ENCODE assay signal across 8 cellular contexts in genomic region chr1:117754061-117754969, GRCh38.
DNase-seq lines count a peak whose midpoint lies in the region; ATAC-seq and TF ChIP-seq lines count a peak whose summit lies in the region.

No MANE protein-coding gene starts in this region.

- no peaks in the 10 kb centered on the region for H3K36me3 Mint-ChIP-seq in GM23338 (ENCODE audit: low read depth)

- H3K9me2 ChIP-seq in GM23338 (ENCODE audit: insufficient read depth), result no peaks in the 10 kb centered on the region; the same call in 1 of the 2 replicates

- no peaks in the 10 kb centered on the region for H3K9me3 Mint-ChIP-seq in GM23338

- peaks cover 11% of the 10 kb centered on the region for H3K27me3 Mint-ChIP-seq in GM23338 (ENCODE audit: insufficient read depth, low read depth, poor library complexity)

- H3K36me3 ChIP-seq in GM23338 (ENCODE audit: insufficient read depth) (no peaks in the 10 kb centered on the region), muscle layer of duodenum (ENCODE audit: control insufficient read depth in 1 of 2, insufficient read depth in 2 of 2, low read length in 2 of 2) (no peaks in the 10 kb centered on the region), suprapubic skin (no peaks in the 10 kb centered on the region)

- H3K9me3 ChIP-seq in muscle layer of duodenum (ENCODE audit: control insufficient read depth in 1 of 2, low read length in 2 of 2) (no peaks in the 10 kb centered on the region), suprapubic skin (no peaks in the 10 kb centered on the region)

- peaks cover 23% of the 10 kb centered on the region for H3K4me1 Mint-ChIP-seq in GM23338

- H3K27ac ChIP-seq in GM23338 (ENCODE audit: low read depth) (no peak overlapping the region), muscle layer of duodenum (ENCODE audit: low read length) (no peak overlapping the region), suprapubic skin (no peak overlapping the region)

- 20% methylated on average over 9 of the region's 9 CpGs for WGBS in suprapubic skin

- H3K4me3 ChIP-seq in GM23338, result no peak overlapping the region
- peak overlapping the region; percentile 38 to 43 for H3K4me3 ChIP-seq in muscle layer of duodenum (ENCODE audit: low read depth in 1 of 2, low read length in 2 of 2)
- no peak overlapping the region for H3K4me3 ChIP-seq in suprapubic skin

- H3K4me2 ChIP-seq in GM23338, result no peak overlapping the region

- DNase-seq in AML-193 (lab: John Stamatoyannopoulos, UW) (peak; percentile 14 to 33), GM23338 (ENCODE audit: low spot score) (peak; percentile 93), NCI-H510A treated with DMSO at 0.1 percent for 48 hours (lab: John Stamatoyannopoulos, UW) (peak; percentile 55), suprapubic skin (ENCODE audit: low spot score in 2 of 2) (no peak)
- peak; percentile 37 to 49 for DNase-seq in activated CD4-positive, alpha-beta T cell treated with anti-CD3 and anti-CD28 coated beads, Interleukin-2, amount 50 U/mL, for 48 hours

- TF ChIP-seq EP300 in suprapubic skin (IDR thresholded peaks at IDR 0.05), result no peak

- H3K27me3 ChIP-seq in GM23338 (ENCODE audit: insufficient read depth), result no peaks in the 10 kb centered on the region
- H3K27me3 ChIP-seq in muscle layer of duodenum (ENCODE audit: low read depth, low read length), result no peaks in the 10 kb centered on the region
- peaks cover 7% of the 10 kb centered on the region for H3K27me3 ChIP-seq in suprapubic skin

- H3K4me1 ChIP-seq in GM23338 (ENCODE audit: insufficient read depth) (peaks cover 14% of the 10 kb centered on the region), muscle layer of duodenum (ENCODE audit: control insufficient read depth in 1 of 2, insufficient read depth in 2 of 2, low read length in 2 of 2) (peaks cover 0 to 7% of the 10 kb centered on the region in 2 donors), suprapubic skin (peaks cover 23% of the 10 kb centered on the region)

- H2AFZ ChIP-seq in GM23338, result peak overlapping the region; percentile 23; the same call in 1 of the 2 replicates

- TF ChIP-seq CTCF in GM23338 (conservative IDR thresholded peaks at IDR 0.05; ENCODE audit: low read depth in 2 of 2) (peak; percentile 79 to 80), suprapubic skin (IDR thresholded peaks at IDR 0.05) (peak; percentile 55 to 69)

- no peak for TF ChIP-seq POLR2A in suprapubic skin (IDR thresholded peaks at IDR 0.05)

- no peaks in the 10 kb centered on the region for H3K79me2 ChIP-seq in GM23338 (replicated peaks; ENCODE audit: insufficient read depth)

- no peak overlapping the region for H3K4me3 Mint-ChIP-seq in GM23338

- ATAC-seq in GM23338, result peak; percentile 53
- peak; percentile 43 for ATAC-seq in esophagus mucosa
- ATAC-seq in HG02678 (IDR thresholded peaks at IDR 0.05; ENCODE audit: unreplicated experiment), result no peak

- H4K20me1 ChIP-seq in GM23338 (replicated peaks; ENCODE audit: insufficient read depth), result no peaks in the 10 kb centered on the region

- no peaks in the 10 kb centered on the region for H3F3A ChIP-seq in GM23338 (replicated peaks; ENCODE audit: low read depth)

- H3K27ac Mint-ChIP-seq in GM23338, result no peak overlapping the region

TF ChIP-seq in GM23338, 12 proteins besides CTCF, POLR2A, EP300 and RAD21 (continues in another document):
- no peak for TF ChIP-seq ZNF331 (CRISPR knock-in tag; IDR thresholded peaks at IDR 0.05; ENCODE audit: low read depth)
- no peak for TF ChIP-seq ZNF462 (CRISPR knock-in tag; IDR thresholded peaks at IDR 0.05)
- TF ChIP-seq EZH2 (IDR thresholded peaks at IDR 0.05; ENCODE audit: low read depth, unreplicated experiment), result no peak
- no peak for TF ChIP-seq CREB1 (CRISPR knock-in tag; IDR thresholded peaks at IDR 0.05; ENCODE audit: low read depth)
- TF ChIP-seq JUNB (IDR thresholded peaks at IDR 0.05; ENCODE audit: unreplicated experiment), result no peak
- no peak for TF ChIP-seq STAT1 (IDR thresholded peaks at IDR 0.05; ENCODE audit: unreplicated experiment)
- no peak for TF ChIP-seq NANOG (IDR thresholded peaks at IDR 0.05; ENCODE audit: borderline replicate concordance)
- TF ChIP-seq ZNF114 (CRISPR knock-in tag; IDR thresholded peaks at IDR 0.05), result no peak
- TF ChIP-seq ETS1 (IDR thresholded peaks at IDR 0.05), result no peak

Comparison
In these comparisons a context has a peak if more than half of its experiments do, and no peak if none do; other contexts are left out.
1. DNase-seq: peak in AML-193 (2 of 2), GM23338 (single experiment), NCI-H510A treated with DMSO at 0.1 percent for 48 hours (single experiment) and activated CD4-positive, alpha-beta T cell treated with anti-CD3 and anti-CD28 coated beads, Interleukin-2, amount 50 U/mL, for 48 hours (2 of 2); none in suprapubic skin (0 of 2).
2. H3K4me3 ChIP-seq: peak in muscle layer of duodenum (2 of 2); none in GM23338 (single experiment) and suprapubic skin (single experiment).